In genomic region chr10:48523820-48524758, GRCh38 we compare ENCODE assay signal across 1 cellular context.
TF ChIP-seq lines count a peak whose summit lies in the region.

No MANE protein-coding gene starts in this region.

TF ChIP-seq in K562, 482 proteins besides CTCF, POLR2A, EP300 and RAD21 (continued from another document and continues in another):
- TF ChIP-seq ZNF449 (CRISPR knock-in tag; IDR thresholded peaks at IDR 0.05), result no peak
- no peak for TF ChIP-seq AFF4 (CRISPR knock-in tag; IDR thresholded peaks at IDR 0.05)
- TF ChIP-seq HDAC6 (IDR thresholded peaks at IDR 0.05; ENCODE audit: low read depth, low read length), result no peak
- peak; percentile 78 for TF ChIP-seq BHLHE40 (IDR thresholded peaks at IDR 0.05; ENCODE audit: low read length)
- no peak for TF ChIP-seq ZBTB8A (IDR thresholded peaks at IDR 0.05; ENCODE audit: partially characterized antibody)
- no peak for TF ChIP-seq IRF2 (CRISPR knock-in tag; IDR thresholded peaks at IDR 0.05)
- no peak for TF ChIP-seq ZBTB34 (CRISPR knock-in tag; IDR thresholded peaks at IDR 0.05)
- no peak for TF ChIP-seq HNRNPUL1 (IDR thresholded peaks at IDR 0.05; ENCODE audit: low read length)
- TF ChIP-seq SRSF7 (optimal IDR thresholded peaks at IDR 0.05; ENCODE audit: low read depth, low read length), result no peak
- no peak for TF ChIP-seq PYGO2 (tag; IDR thresholded peaks at IDR 0.05)
- TF ChIP-seq PHB2 (IDR thresholded peaks at IDR 0.05; ENCODE audit: low read depth), result no peak
- TF ChIP-seq RBFOX2 (IDR thresholded peaks at IDR 0.05; ENCODE audit: low read depth, low read length), result peak; percentile 68
- TF ChIP-seq ZZZ3 (IDR thresholded peaks at IDR 0.05), result no peak
- TF ChIP-seq EZH2 (IDR thresholded peaks at IDR 0.05; ENCODE audit: borderline replicate concordance, low read depth, low read length), result no peak
- TF ChIP-seq DLX4 (CRISPR knock-in tag; IDR thresholded peaks at IDR 0.05), result no peak
- TF ChIP-seq GTF2E2 (tag; IDR thresholded peaks at IDR 0.05), result no peak
- TF ChIP-seq XRCC4 (IDR thresholded peaks at IDR 0.05; ENCODE audit: extremely low read depth, insufficient read depth, insufficient read length), result no peak
- no peak for TF ChIP-seq ZHX1 (conservative IDR thresholded peaks at IDR 0.05; ENCODE audit: low read length)
- 0 out of 2 replicates have a peak, but pooled peaks have one; percentile 30 for TF ChIP-seq CREB1 (IDR thresholded peaks at IDR 0.05)
- TF ChIP-seq CREB1 (CRISPR knock-in tag; IDR thresholded peaks at IDR 0.05), result no peak; the same call in 1 of the 2 replicates
- TF ChIP-seq SUPT5H (IDR thresholded peaks at IDR 0.05), result no peak
- TF ChIP-seq SRSF1 (IDR thresholded peaks at IDR 0.05; ENCODE audit: low read depth, low read length), result no peak
- no peak for TF ChIP-seq TCF15 (CRISPR knock-in tag; IDR thresholded peaks at IDR 0.05)
- no peak for TF ChIP-seq E4F1 (CRISPR knock-in tag; IDR thresholded peaks at IDR 0.05; ENCODE audit: borderline replicate concordance)
- no peak for TF ChIP-seq HEY1 (CRISPR knock-in tag; IDR thresholded peaks at IDR 0.05; ENCODE audit: borderline replicate concordance)
- TF ChIP-seq TAF15 (IDR thresholded peaks at IDR 0.05; ENCODE audit: low read depth, low read length), result no peak
- TF ChIP-seq RNF219 (CRISPR knock-in tag; IDR thresholded peaks at IDR 0.05), result no peak
- TF ChIP-seq GABPB2 (CRISPR knock-in tag; conservative IDR thresholded peaks at IDR 0.05), result no peak
- TF ChIP-seq ZFX (CRISPR knock-in tag; IDR thresholded peaks at IDR 0.05), result peak; percentile 57
- peak; percentile 68; the same call in 1 of the 2 replicates for TF ChIP-seq MAX (CRISPR knock-in tag; IDR thresholded peaks at IDR 0.05)
- TF ChIP-seq SP1 (CRISPR knock-in tag; IDR thresholded peaks at IDR 0.05), result no peak
- no peak for TF ChIP-seq STAT5B (CRISPR knock-in tag; IDR thresholded peaks at IDR 0.05)
- no peak for TF ChIP-seq GATAD2A (IDR thresholded peaks at IDR 0.05)
- peak; percentile 71 for TF ChIP-seq RBBP5 (IDR thresholded peaks at IDR 0.05; ENCODE audit: borderline replicate concordance, insufficient read depth, low read length, poor library complexity, severe bottlenecking)
- no peak for TF ChIP-seq KHSRP (IDR thresholded peaks at IDR 0.05)
- TF ChIP-seq CBFA2T2 (conservative IDR thresholded peaks at IDR 0.05), result no peak
- no peak for TF ChIP-seq MLLT1 (IDR thresholded peaks at IDR 0.05)
- no peak for TF ChIP-seq BMI1 (IDR thresholded peaks at IDR 0.05; ENCODE audit: low read length)
- TF ChIP-seq HMG20A (CRISPR knock-in tag; conservative IDR thresholded peaks at IDR 0.05), result no peak
- no peak for TF ChIP-seq PTTG1 (tag; IDR thresholded peaks at IDR 0.05; ENCODE audit: low read depth)
- TF ChIP-seq DPF2 (IDR thresholded peaks at IDR 0.05), result no peak
- TF ChIP-seq ZNF589 (CRISPR knock-in tag; IDR thresholded peaks at IDR 0.05; ENCODE audit: low read depth), result no peak
- no peak for TF ChIP-seq ZNF282 (CRISPR knock-in tag; IDR thresholded peaks at IDR 0.05)
- TF ChIP-seq ZNF695 (CRISPR knock-in tag; IDR thresholded peaks at IDR 0.05), result no peak
- TF ChIP-seq ZNF384 (IDR thresholded peaks at IDR 0.05; ENCODE audit: low read depth, low read length), result no peak
- TF ChIP-seq DACH1 (IDR thresholded peaks at IDR 0.05; ENCODE audit: partially characterized antibody), result no peak
- no peak for TF ChIP-seq C11orf30 (IDR thresholded peaks at IDR 0.05; ENCODE audit: low read depth)
- TF ChIP-seq ZNF133 (CRISPR knock-in tag; IDR thresholded peaks at IDR 0.05), result no peak
